Comparison of ENCODE assay signal across 10 cellular contexts in the genomic region with DNA sequence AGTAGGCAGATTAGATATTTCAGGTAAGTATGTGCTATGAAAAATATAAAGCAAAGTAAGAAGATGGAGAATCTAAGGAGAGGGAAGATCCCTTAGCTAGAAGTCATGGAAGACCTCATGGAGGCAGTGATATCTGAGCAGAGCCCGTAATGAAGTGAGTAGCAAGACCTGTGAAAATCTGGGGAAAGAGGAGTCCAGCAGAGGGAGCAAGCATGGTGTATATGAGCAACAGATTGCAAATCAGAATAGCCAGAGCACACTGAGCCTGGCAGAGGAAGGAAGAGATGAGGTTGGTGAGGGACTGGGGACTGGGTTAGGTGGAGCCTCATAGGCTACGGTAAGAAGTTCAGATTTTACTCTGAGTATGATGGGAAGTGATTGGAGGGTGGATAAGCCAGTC. TPM values are rescaled to one million over a fixed set of nuclear protein-coding genes. Genes with fewer than 3 reads are reported as not detected.
DNase-seq lines count a peak whose midpoint lies in the region; ATAC-seq and TF ChIP-seq lines count a peak whose summit lies in the region.
"Had no signal": no experiment of that assay in that cellular context is flagged by ENCODE, and none has a peak within 500 bp of the region (broad histone marks: within the 10 kb centered on the region; RNA-seq: fewer than 3 reads in every experiment).

No MANE protein-coding gene starts in this region.

- H3K9me3 Mint-ChIP-seq in activated CD8-positive, alpha-beta memory T cell treated with anti-CD3 and anti-CD28 coated beads, Interleukin-2, amount 10 ng/mL, durations not matched to agents 7 days and 5 days (ENCODE audit: low read depth): no peaks in the 10 kb centered on the region
- H3K9me3 Mint-ChIP-seq: central memory CD8-positive, alpha-beta T cell; mesothelial cell of epicardium had no signal

- peaks cover 15% of the 10 kb centered on the region for H3K27me3 Mint-ChIP-seq in activated CD8-positive, alpha-beta memory T cell treated with anti-CD3 and anti-CD28 coated beads, Interleukin-2, amount 10 ng/mL, durations not matched to agents 7 days and 5 days
- H3K27me3 Mint-ChIP-seq: central memory CD8-positive, alpha-beta T cell had no signal

- DNase-seq in activated CD8-positive, alpha-beta memory T cell treated with anti-CD3 and anti-CD28 coated beads, Interleukin-2, amount 10 ng/mL, durations not matched to agents 7 days and 5 days: no peak
- no peak for DNase-seq in activated CD8-positive, alpha-beta memory T cell treated with anti-CD3 and anti-CD28 coated beads, Interleukin-2, amount 50 U/mL, for 4 hours
- DNase-seq in NCI-H82 treated with DMSO at 0.1 percent for 48 hours (lab: John Stamatoyannopoulos, UW; ENCODE audit: unreplicated experiment) (peak; percentile 27), dermis blood vessel endothelial cell (peak; percentile 67), retinal pigment epithelial cell (ENCODE audit: low read depth) (no peak), NK-92 (lab: John Stamatoyannopoulos, UW; ENCODE audit: unreplicated experiment) (no peak), lower leg skin (ENCODE audit: low spot score in 2 of 2) (no peak)

- CTCF ChIA-PET in activated CD8-positive, alpha-beta memory T cell treated with anti-CD3 and anti-CD28 coated beads, Interleukin-2, amount 10 ng/mL, durations not matched to agents 7 days and 5 days (lab: Charles Lee): interaction anchor here (1.0 to 7.3 kb wide), 4 partner anchors 90 to 168 kb away, joined by 3 to 83 read pairs (median 44); no protein-coding TSS in a partner anchor

- H3K4me1 Mint-ChIP-seq in activated CD8-positive, alpha-beta memory T cell treated with anti-CD3 and anti-CD28 coated beads, Interleukin-2, amount 10 ng/mL, durations not matched to agents 7 days and 5 days: no peaks in the 10 kb centered on the region
- H3K4me1 Mint-ChIP-seq: central memory CD8-positive, alpha-beta T cell; mesothelial cell of epicardium had no signal

- H3K27ac Mint-ChIP-seq in activated CD8-positive, alpha-beta memory T cell treated with anti-CD3 and anti-CD28 coated beads, Interleukin-2, amount 10 ng/mL, durations not matched to agents 7 days and 5 days: no peak overlapping the region
- H3K27ac Mint-ChIP-seq: mesothelial cell of epicardium had no signal

- H3K36me3 Mint-ChIP-seq in activated CD8-positive, alpha-beta memory T cell treated with anti-CD3 and anti-CD28 coated beads, Interleukin-2, amount 10 ng/mL, durations not matched to agents 7 days and 5 days: no peaks in the 10 kb centered on the region
- H3K36me3 Mint-ChIP-seq: mesothelial cell of epicardium had no signal

- peak; percentile 49 for ATAC-seq in activated CD8-positive, alpha-beta memory T cell treated with anti-CD3 and anti-CD28 coated beads, Interleukin-2, amount 10 ng/mL, durations not matched to agents 7 days and 5 days
- ATAC-seq in HG02885 (IDR thresholded peaks at IDR 0.05; ENCODE audit: poor library complexity, unreplicated experiment): no peak

- intact Hi-C loops in lower leg skin (cut with DNase I; ENCODE audit: low total_unique reads): no loop called here

- H3K4me3 ChIP-seq in retinal pigment epithelial cell (ENCODE audit: low read length): no peak overlapping the region
- no peak overlapping the region for H3K4me3 ChIP-seq in lower leg skin (ENCODE audit: low read depth, poor library complexity, severe bottlenecking)

- WGBS in lower leg skin, 2 donors: 40 to 55% methylated on average over 2 of the region's 2 CpGs

- TF ChIP-seq CTCF in retinal pigment epithelial cell (conservative IDR thresholded peaks at IDR 0.05; ENCODE audit: low read depth, low read length) (peak; percentile 64), lower leg skin (IDR thresholded peaks at IDR 0.05) (no peak)

- no peak for TF ChIP-seq POLR2A in lower leg skin (IDR thresholded peaks at IDR 0.05)

- H3K4me3 Mint-ChIP-seq in activated CD8-positive, alpha-beta memory T cell treated with anti-CD3 and anti-CD28 coated beads, Interleukin-2, amount 10 ng/mL, durations not matched to agents 7 days and 5 days: no peak overlapping the region
- H3K4me3 Mint-ChIP-seq: central memory CD8-positive, alpha-beta T cell; mesothelial cell of epicardium had no signal

RNA-seq across cellular contexts. Expression of a gene that starts 9.4 kb away (rescaled TPM):
- not detected for total RNA-seq in activated CD8-positive, alpha-beta memory T cell treated with anti-CD3 and anti-CD28 coated beads, Interleukin-2, amount 10 ng/mL, durations not matched to agents 7 days and 5 days
- not detected in 2 replicates for total RNA-seq in dermis blood vessel endothelial cell
- total RNA-seq in lower leg skin: 1 to 10 TPM in 2 of 4 donors, under 1 TPM in 1, not detected in 1; 0.42 to 4.2 (median 4.0) TPM
- total RNA-seq: mesothelial cell of epicardium had no signal

RNA-seq across cellular contexts. Expression of a gene that starts 15.4 kb away (rescaled TPM):
- 10 to 100 TPM; 11.4 to 20.1 TPM for total RNA-seq in activated CD8-positive, alpha-beta memory T cell treated with anti-CD3 and anti-CD28 coated beads, Interleukin-2, amount 10 ng/mL, durations not matched to agents 7 days and 5 days
- 41.9 and 57.7 TPM in 2 replicates for total RNA-seq in dermis blood vessel endothelial cell
- 10 to 100 TPM; 60.0 to 87.8 (median 85.1) TPM for total RNA-seq in lower leg skin

Comparison
In these comparisons a context has a peak if more than half of its experiments do, and no peak if none do; other contexts are left out.
1. DNase-seq: peak in NCI-H82 treated with DMSO at 0.1 percent for 48 hours (single experiment) and dermis blood vessel endothelial cell (single experiment); none in activated CD8-positive, alpha-beta memory T cell treated with anti-CD3 and anti-CD28 coated beads, Interleukin-2, amount 10 ng/mL, durations not matched to agents 7 days and 5 days (single experiment), activated CD8-positive, alpha-beta memory T cell treated with anti-CD3 and anti-CD28 coated beads, Interleukin-2, amount 50 U/mL, for 4 hours (single experiment), retinal pigment epithelial cell (single experiment), NK-92 (single experiment) and lower leg skin (0 of 2).